In the genomic region with DNA sequence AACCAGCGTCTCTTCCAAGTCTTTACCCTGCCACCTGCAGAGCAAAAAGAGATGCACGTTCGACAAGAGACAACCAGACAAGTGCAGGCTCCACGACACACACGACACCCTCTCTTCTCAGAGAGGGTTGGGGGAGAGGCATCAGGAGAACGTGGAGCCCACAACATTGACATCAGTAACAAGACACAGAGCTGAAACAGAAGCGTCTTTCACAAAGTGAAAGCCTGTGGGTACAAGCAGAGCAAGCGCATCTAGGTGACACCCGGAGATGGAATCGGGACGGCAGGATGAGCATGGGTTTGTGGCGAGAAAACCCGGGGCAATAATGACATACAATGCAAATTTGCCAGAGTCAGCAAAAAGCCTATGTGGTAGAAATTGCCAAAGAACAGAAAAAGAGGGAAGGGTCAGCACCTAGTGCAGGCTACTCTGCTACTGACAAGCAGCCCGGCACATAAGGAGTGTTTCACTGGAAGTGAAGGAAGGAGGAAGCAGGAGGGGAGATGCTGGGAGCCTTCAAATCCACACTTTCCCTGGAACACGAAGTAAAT, we compare ENCODE assay signal across 27 cellular contexts.
DNase-seq lines count a peak whose midpoint lies in the region; ATAC-seq and TF ChIP-seq lines count a peak whose summit lies in the region.
"Had no signal": no experiment of that assay in that cellular context is flagged by ENCODE, and none has a peak within 500 bp of the region (broad histone marks: within the 10 kb centered on the region; RNA-seq: fewer than 3 reads in every experiment).

No MANE protein-coding gene starts in this region.

- CTCF ChIA-PET in MCF 10A (lab: Yijun Ruan, JAX) (interaction anchor here (0.9 kb wide), 1 partner anchor 195 kb away, joined by 3 read pairs; no protein-coding TSS in a partner anchor), activated B cell treated with CpG ODN at 0.5 μM for 24 hours (lab: Charles Lee) (no interaction called here)

- H3K4me3 Mint-ChIP-seq in MCF 10A (ENCODE audit: unreplicated experiment) = no peak overlapping the region
- H3K4me3 Mint-ChIP-seq in activated B cell treated with CpG ODN at 0.5 μM for 24 hours = no peak overlapping the region
- H3K4me3 Mint-ChIP-seq in immature natural killer cell = no peak overlapping the region
- H3K4me3 Mint-ChIP-seq: activated naive CD8-positive, alpha-beta T cell treated with anti-CD3 and anti-CD28 coated beads, Interleukin-2, amount 10 ng/mL, durations not matched to agents 7 days and 5 days; nephron had no signal

- H3K27ac Mint-ChIP-seq in MCF 10A (ENCODE audit: low read depth, unreplicated experiment) (peak overlapping the region; percentile 29), activated B cell treated with CpG ODN at 0.5 μM for 24 hours (peak overlapping the region; percentile 20), immature natural killer cell (peak overlapping the region in 5 of 6 donors; percentile 21 to 69 (median 62))
- H3K27ac Mint-ChIP-seq: activated naive CD8-positive, alpha-beta T cell treated with anti-CD3 and anti-CD28 coated beads, Interleukin-2, amount 10 ng/mL, durations not matched to agents 7 days and 5 days; nephron had no signal

- H3K27me3 ChIP-seq in breast epithelium (no peaks in the 10 kb centered on the region), thyroid gland (no peaks in the 10 kb centered on the region)
- H3K27me3 ChIP-seq: body of pancreas, pancreas, sigmoid colon, suprapubic skin, vagina had no signal

- H3K36me3 Mint-ChIP-seq in MCF 10A (ENCODE audit: insufficient read depth, unreplicated experiment) (peaks cover 61% of the 10 kb centered on the region), activated B cell treated with CpG ODN at 0.5 μM for 24 hours (ENCODE audit: low read depth) (peaks cover 98% of the 10 kb centered on the region), immature natural killer cell (peaks cover 27 to 75% (median 69%) of the 10 kb centered on the region in 3 donors)

- intact Hi-C loops in MCF 10A (cut with micrococcal nuclease) = no loop called here
- intact Hi-C loops in breast epithelium (cut with DNase I; ENCODE audit: low total_unique reads) = no loop called here
- intact Hi-C loops in activated B cell treated with CpG ODN at 0.5 μM for 24 hours (cut with micrococcal nuclease) = no loop called here
- intact Hi-C loops in thyroid gland (cut with DNase I) = no loop called here

- 93 to 94% methylated on average over 15 of the region's 15 CpGs for whole genome bisulfite sequencing in thyroid gland, 2 donors

- no peak overlapping the region for H3K27ac ChIP-seq in breast epithelium
- H3K27ac ChIP-seq in thyroid gland = peak overlapping the region; percentile 52 to 84 (median 62)
- H3K27ac ChIP-seq: body of pancreas, coronary artery, HL-60, pancreas, sigmoid colon, suprapubic skin, vagina had no signal

- H3K4me1 ChIP-seq in breast epithelium (no peaks in the 10 kb centered on the region), thyroid gland (peaks cover 23 to 37% of the 10 kb centered on the region in 2 donors)
- H3K4me1 ChIP-seq: body of pancreas, pancreas, sigmoid colon, suprapubic skin, vagina had no signal

- no peaks in the 10 kb centered on the region for H3K9me3 ChIP-seq in breast epithelium
- H3K9me3 ChIP-seq in thyroid gland = no peaks in the 10 kb centered on the region
- H3K9me3 ChIP-seq: body of pancreas, pancreas, sigmoid colon, suprapubic skin, vagina had no signal

- no peak for ATAC-seq in activated B cell treated with CpG ODN at 0.5 μM for 24 hours (ENCODE audit: low read depth)
- ATAC-seq in GM19351 (IDR thresholded peaks at IDR 0.05; ENCODE audit: unreplicated experiment) = no peak
- ATAC-seq: body of pancreas, Panc1, pancreas had no signal

- TF ChIP-seq CTCF in MCF 10A (IDR thresholded peaks at IDR 0.05; ENCODE audit: unreplicated experiment) (no peak), breast epithelium (IDR thresholded peaks at IDR 0.05) (no peak), activated B cell treated with CpG ODN at 0.5 μM for 24 hours (IDR thresholded peaks at IDR 0.05) (no peak), thyroid gland (IDR thresholded peaks at IDR 0.05) (no peak)

- H3K27me3 Mint-ChIP-seq in MCF 10A (ENCODE audit: insufficient read depth, unreplicated experiment) = no peaks in the 10 kb centered on the region
- no peaks in the 10 kb centered on the region for H3K27me3 Mint-ChIP-seq in activated B cell treated with CpG ODN at 0.5 μM for 24 hours
- H3K27me3 Mint-ChIP-seq in immature natural killer cell (ENCODE audit: low read depth in 3 of 3) = peaks cover 10 to 30% (median 11%) of the 10 kb centered on the region in 3 donors
- H3K27me3 Mint-ChIP-seq: activated naive CD8-positive, alpha-beta T cell treated with anti-CD3 and anti-CD28 coated beads, Interleukin-2, amount 10 ng/mL, durations not matched to agents 7 days and 5 days had no signal

- no peaks in the 10 kb centered on the region for H3K9me3 Mint-ChIP-seq in MCF 10A (ENCODE audit: unreplicated experiment)
- H3K9me3 Mint-ChIP-seq in activated B cell treated with CpG ODN at 0.5 μM for 24 hours = no peaks in the 10 kb centered on the region
- H3K9me3 Mint-ChIP-seq in immature natural killer cell = no peaks in the 10 kb centered on the region
- H3K9me3 Mint-ChIP-seq: activated naive CD8-positive, alpha-beta T cell treated with anti-CD3 and anti-CD28 coated beads, Interleukin-2, amount 10 ng/mL, durations not matched to agents 7 days and 5 days had no signal

- DNase-seq in MCF 10A (ENCODE audit: unreplicated experiment) (no peak), breast epithelium (ENCODE audit: low spot score in 2 of 2) (no peak), activated B cell treated with CpG ODN at 0.5 μM for 24 hours (no peak), immature natural killer cell (no peak), thyroid gland (no peak), occipital lobe (lab: John Stamatoyannopoulos, UW) (no peak)
- DNase-seq: activated CD4-positive, alpha-beta T cell treated with anti-CD3 and anti-CD28 coated beads, Interleukin-2, amount 50 U/mL, for 1 hour; activated naive CD8-positive, alpha-beta T cell treated with anti-CD3 and anti-CD28 coated beads, Interleukin-2, amount 10 ng/mL, durations not matched to agents 7 days and 5 days; body of pancreas; glutamatergic neuron; H7; MM.1S; NCI-H1436 treated with DMSO at 0.1 percent for 48 hours; NCI-H510A; NK-92 treated with Interleukin-12 subunit alpha and Interleukin-12 subunit beta, amount 100 ng/mL, for 24 hours; pancreas; SIG-M5; sigmoid colon; stimulated activated CD4-positive, alpha-beta T cell treated with anti-CD3 and anti-CD28 coated beads, Interleukin-15, amount 100 ng/mL, for 24 hours; stimulated activated CD8-positive, alpha-beta memory T cell treated with anti-CD3 and anti-CD28 coated beads, Interleukin-4, amount 100 ng/mL, for 48 hours had no signal

- BruUV-seq in MCF 10A (replicated peaks; lab: Mats Ljungman, UMichigan) = no TSS peak

- H3K4me1 Mint-ChIP-seq in MCF 10A (ENCODE audit: insufficient read depth, unreplicated experiment) = peaks cover 4% of the 10 kb centered on the region
- H3K4me1 Mint-ChIP-seq in activated B cell treated with CpG ODN at 0.5 μM for 24 hours = peaks cover 46% of the 10 kb centered on the region
- H3K4me1 Mint-ChIP-seq in immature natural killer cell = peaks cover 10 to 38% of the 10 kb centered on the region in 2 donors
- H3K4me1 Mint-ChIP-seq: nephron had no signal

- H3K4me3 ChIP-seq in breast epithelium = no peak overlapping the region
- H3K4me3 ChIP-seq in thyroid gland (replicated peaks in 1 of 3) = no peak overlapping the region
- H3K4me3 ChIP-seq: body of pancreas, coronary artery, pancreas, sigmoid colon, suprapubic skin, vagina had no signal

- POLR2A ChIA-PET in MCF 10A (lab: Yijun Ruan, JAX) = no interaction called here
- POLR2A ChIA-PET in activated B cell treated with CpG ODN at 0.5 μM for 24 hours (lab: Charles Lee) = interaction anchor here (0.5 kb wide), 1 partner anchor 158 kb away, joined by 3 read pairs; no protein-coding TSS in a partner anchor

- no peaks in the 10 kb centered on the region for H3K36me3 ChIP-seq in breast epithelium
- H3K36me3 ChIP-seq in thyroid gland = peaks cover 18 to 23% of the 10 kb centered on the region in 2 donors

- no peak for TF ChIP-seq POLR2A in breast epithelium (IDR thresholded peaks at IDR 0.05)
- TF ChIP-seq POLR2A in thyroid gland (IDR thresholded peaks at IDR 0.05) = no peak

Comparison
In these comparisons a context has a peak if more than half of its experiments do, and no peak if none do; other contexts are left out.
1. H3K27ac ChIP-seq: peak in thyroid gland (3 of 3); none in breast epithelium (0 of 2).
2. Peak in every context shown above with its lines, with median percentiles within 50 percentile points of each other: H3K27ac Mint-ChIP-seq.